ENCODE assay signal across 7 cellular contexts in the genomic region with DNA sequence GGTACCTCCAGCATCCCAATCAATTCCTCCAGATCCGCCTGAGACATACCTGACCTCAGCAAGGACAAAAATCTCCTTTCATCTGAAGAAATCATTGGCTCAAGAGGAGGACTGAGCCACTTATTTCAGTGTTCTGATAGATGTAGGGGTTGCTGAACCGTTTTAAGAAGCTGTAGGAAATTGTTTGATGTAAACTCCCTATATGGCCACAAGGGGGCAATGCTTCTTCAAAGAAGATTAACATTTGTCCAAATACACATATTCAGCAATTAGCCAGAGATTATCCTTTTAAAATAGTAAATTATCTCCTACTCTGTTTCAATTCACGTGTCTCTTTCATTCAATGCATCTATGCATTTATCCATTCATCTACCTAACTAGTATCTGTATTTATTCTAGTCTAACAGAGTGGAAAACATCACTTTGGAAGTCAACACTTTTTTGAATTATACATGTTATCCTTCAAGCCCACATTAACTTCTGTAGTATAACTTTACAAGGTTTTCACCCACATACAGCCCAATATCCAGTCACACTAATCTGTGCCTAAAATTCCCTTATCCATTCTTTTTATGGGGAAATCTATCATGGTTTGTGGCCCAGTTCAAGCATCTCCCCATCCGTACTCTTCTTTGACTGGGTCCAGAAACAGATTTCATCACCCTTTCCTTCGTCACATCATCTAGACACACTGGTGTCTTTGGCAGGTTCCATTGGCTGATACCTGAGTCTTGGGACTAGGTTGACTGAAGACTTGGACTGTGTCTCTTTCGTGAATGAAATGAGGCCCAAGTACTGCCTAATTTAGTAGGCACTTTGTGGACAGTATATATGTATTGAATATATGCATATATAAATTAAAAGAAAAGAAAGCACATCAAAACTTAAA.
A peak's percentile ranks its signal among the peaks of the same experiment; 100 is the strongest.
DNase-seq lines count a peak whose midpoint lies in the region; ATAC-seq and TF ChIP-seq lines count a peak whose summit lies in the region.

No MANE protein-coding gene starts in this region.

- no peak overlapping the region for H3K4me2 ChIP-seq in HCT116 (ENCODE audit: low read length)

- TF ChIP-seq CTCF in HCT116 (IDR thresholded peaks at IDR 0.05 in 2 of 3, conservative IDR thresholded peaks at IDR 0.05 in 1 of 3; ENCODE audit: borderline replicate concordance in 1 of 3, insufficient read depth in 1 of 3, low read depth in 2 of 3, low read length in 2 of 3) (peak; percentile 32 to 76 (median 64); a peak in 5 of 6 replicates), MCF 10A (IDR thresholded peaks at IDR 0.05; ENCODE audit: unreplicated experiment) (peak; percentile 66), liver (IDR thresholded peaks at IDR 0.05; ENCODE audit: low read depth, low read length, missing input control) (peak; percentile 64), uterus (IDR thresholded peaks at IDR 0.05) (peak; percentile 63 to 70 (median 66))

- no peaks in the 10 kb centered on the region for H3K9me2 ChIP-seq in HCT116 (ENCODE audit: insufficient read depth)

- TF ChIP-seq RAD21 in HCT116 (IDR thresholded peaks at IDR 0.05; ENCODE audit: low read depth) (peak; percentile 21), liver (IDR thresholded peaks at IDR 0.05) (peak; percentile 64 to 67)

- CTCF ChIA-PET in HCT116 (lab: Charles Lee) = interaction anchor here (0.6 to 1.5 kb wide), 13 partner anchors 9 to 38 kb away, joined by 3 to 14 read pairs (median 3); no protein-coding TSS in a partner anchor
- CTCF ChIA-PET in MCF 10A (lab: Yijun Ruan, JAX) = interaction anchor here (0.6 to 1.3 kb wide), 6 partner anchors 15 to 132 kb away, joined by 3 to 4 read pairs (median 3); no protein-coding TSS in a partner anchor

- no peaks in the 10 kb centered on the region for H3K9me3 ChIP-seq in HCT116 (ENCODE audit: control insufficient read depth in 1 of 2, insufficient read depth in 1 of 2, low read depth in 1 of 2, low read length in 2 of 2)
- H3K9me3 ChIP-seq in liver (ENCODE audit: control insufficient read depth in 4 of 4, low read length in 3 of 4) = no peaks in the 10 kb centered on the region
- H3K9me3 ChIP-seq in uterus = no peaks in the 10 kb centered on the region

- BruUV-seq in HCT116 (replicated peaks; lab: Mats Ljungman, UMichigan) = no TSS peak
- BruUV-seq in MCF 10A (replicated peaks; lab: Mats Ljungman, UMichigan) = no TSS peak

- TF ChIP-seq POLR2A in HCT116 (IDR thresholded peaks at IDR 0.05; ENCODE audit: borderline replicate concordance, extremely low read depth, insufficient read depth, insufficient read length) (no peak), uterus (IDR thresholded peaks at IDR 0.05) (no peak)

- H3K4me1 Mint-ChIP-seq in MCF 10A (ENCODE audit: insufficient read depth, unreplicated experiment) = peaks cover 5% of the 10 kb centered on the region

- H3K4me3 Mint-ChIP-seq in MCF 10A (ENCODE audit: unreplicated experiment) = no peak overlapping the region

- H3K9me3 Mint-ChIP-seq in MCF 10A (ENCODE audit: unreplicated experiment) = no peaks in the 10 kb centered on the region

- H3K4me3 ChIP-seq in HCT116 (replicated peaks in 1 of 2; ENCODE audit: low read depth in 1 of 2, low read length in 2 of 2) (no peak overlapping the region), liver (ENCODE audit: low read depth in 1 of 3, low read length in 3 of 3) (no peak overlapping the region), uterus (no peak overlapping the region)

- H3K9ac ChIP-seq in HCT116 (ENCODE audit: low read length) = no peak overlapping the region
- no peak overlapping the region for H3K9ac ChIP-seq in liver (ENCODE audit: low read depth in 1 of 2, low read length in 2 of 2)

- H2AFZ ChIP-seq in HCT116 (ENCODE audit: low read depth, low read length, poor library complexity, severe bottlenecking) = no peak overlapping the region

- H3K4me1 ChIP-seq in HCT116 (ENCODE audit: control insufficient read depth in 1 of 2, insufficient read depth in 2 of 2, low read length in 2 of 2) (no peaks in the 10 kb centered on the region), liver (ENCODE audit: control insufficient read depth in 4 of 4, insufficient read depth in 4 of 4, low read length in 3 of 4) (no peaks in the 10 kb centered on the region), uterus (peaks cover 0 to 5% of the 10 kb centered on the region in 2 donors)

- no peaks in the 10 kb centered on the region for H3K36me3 ChIP-seq in HCT116 (ENCODE audit: control insufficient read depth in 1 of 2, insufficient read depth in 2 of 2, low read length in 2 of 2)
- H3K36me3 ChIP-seq in liver (ENCODE audit: control insufficient read depth in 4 of 4, insufficient read depth in 3 of 4, low read depth in 1 of 4, low read length in 3 of 4) = no peaks in the 10 kb centered on the region
- no peaks in the 10 kb centered on the region for H3K36me3 ChIP-seq in uterus

- H3K27me3 ChIP-seq in HCT116 (ENCODE audit: insufficient read depth, low read length) (peaks cover 5% of the 10 kb centered on the region), liver (ENCODE audit: control insufficient read depth in 4 of 4, insufficient read depth in 4 of 4, low read length in 3 of 4) (no peaks in the 10 kb centered on the region), uterus (no peaks in the 10 kb centered on the region)

- H3K79me2 ChIP-seq in HCT116 (ENCODE audit: insufficient read depth, low read length) = no peaks in the 10 kb centered on the region

- ATAC-seq in HCT116 (peak; percentile 55; the same call in 1 of the 2 replicates), GM18519 (IDR thresholded peaks at IDR 0.05; ENCODE audit: low FRiP score, unreplicated experiment) (no peak)

- RAD21 ChIA-PET in HCT116 (lab: Charles Lee; ENCODE audit: low non-redundant PET in 1 of 2, low total read pairs in 2 of 2, uncharacterized antibody in 2 of 2, unreplicated experiment in 2 of 2) = interaction anchor here in 1 of 2 experiments (1.0 kb wide), 1 partner anchor 16 kb away, joined by 4 read pairs; no protein-coding TSS in a partner anchor

- no peaks in the 10 kb centered on the region for H3K36me3 Mint-ChIP-seq in MCF 10A (ENCODE audit: insufficient read depth, unreplicated experiment)

- H3K27ac Mint-ChIP-seq in MCF 10A (ENCODE audit: low read depth, unreplicated experiment) = no peak overlapping the region

- H3K27ac ChIP-seq in HCT116 (ENCODE audit: low read depth, low read length) = no peak overlapping the region
- H3K27ac ChIP-seq in liver (ENCODE audit: low read depth in 1 of 2, low read length in 2 of 2) = no peak overlapping the region
- no peak overlapping the region for H3K27ac ChIP-seq in uterus

- POLR2A ChIA-PET in HCT116 (lab: Charles Lee) (no interaction called here), MCF 10A (lab: Yijun Ruan, JAX) (no interaction called here)

- intact Hi-C loops in HCT116 (cut with micrococcal nuclease) (no loop called here), MCF 10A (cut with micrococcal nuclease) (loop anchor here (1.0 to 5.0 kb wide), 2 partner anchors 16 to 97 kb away; no protein-coding TSS in a partner anchor), uterus (cut with DNase I; ENCODE audit: low total_unique reads) (no loop called here)

- DNase-seq in DMS79 treated with DMSO at 0.1 percent for 48 hours (lab: John Stamatoyannopoulos, UW) = peak; percentile 30
- peak; percentile 49 for DNase-seq in HCT116 (ENCODE audit: low read depth, low spot score)
- DNase-seq in NCI-H69 (lab: John Stamatoyannopoulos, UW) = peak; percentile 57
- peak; percentile 62 for DNase-seq in MCF 10A (ENCODE audit: unreplicated experiment)
- peak in 1 of 2 donors; percentile 38 for DNase-seq in uterus

- H3K27me3 Mint-ChIP-seq in MCF 10A (ENCODE audit: insufficient read depth, unreplicated experiment) = peaks cover 38% of the 10 kb centered on the region

- no peaks in the 10 kb centered on the region for H4K20me1 ChIP-seq in HCT116 (ENCODE audit: insufficient read depth)

- 43% methylated on average over 6 of the region's 6 CpGs for WGBS in liver

TF ChIP-seq in HCT116, 20 proteins besides CTCF, POLR2A, EP300 and RAD21 (continues in another document):
- TF ChIP-seq EGR1 (IDR thresholded peaks at IDR 0.05; ENCODE audit: low read depth) (no peak), JUND (IDR thresholded peaks at IDR 0.05) (no peak), EZH2phosphoT487 (IDR thresholded peaks at IDR 0.05; ENCODE audit: borderline replicate concordance) (no peak), MAX (IDR thresholded peaks at IDR 0.05) (no peak), FOSL1 (IDR thresholded peaks at IDR 0.05; ENCODE audit: low read depth) (no peak), EZH2 (IDR thresholded peaks at IDR 0.05) (no peak), ZFX (IDR thresholded peaks at IDR 0.05) (no peak), ZNF274 (IDR thresholded peaks at IDR 0.05; ENCODE audit: low read depth, low read length) (no peak), TCF7L2 (IDR thresholded peaks at IDR 0.05; ENCODE audit: borderline replicate concordance, extremely low read depth, insufficient read depth, insufficient read length) (no peak), ELF1 (IDR thresholded peaks at IDR 0.05; ENCODE audit: borderline replicate concordance, low read depth) (no peak), CBX3 (IDR thresholded peaks at IDR 0.05; ENCODE audit: low read depth) (no peak), CEBPB (IDR thresholded peaks at IDR 0.05; ENCODE audit: low read depth) (no peak)

TF ChIP-seq in liver, 16 proteins besides CTCF, POLR2A, EP300 and RAD21:
- no peak for TF ChIP-seq HNF4G (IDR thresholded peaks at IDR 0.05)
